16 cellular contexts compared by ENCODE assay signal in the genomic region with DNA sequence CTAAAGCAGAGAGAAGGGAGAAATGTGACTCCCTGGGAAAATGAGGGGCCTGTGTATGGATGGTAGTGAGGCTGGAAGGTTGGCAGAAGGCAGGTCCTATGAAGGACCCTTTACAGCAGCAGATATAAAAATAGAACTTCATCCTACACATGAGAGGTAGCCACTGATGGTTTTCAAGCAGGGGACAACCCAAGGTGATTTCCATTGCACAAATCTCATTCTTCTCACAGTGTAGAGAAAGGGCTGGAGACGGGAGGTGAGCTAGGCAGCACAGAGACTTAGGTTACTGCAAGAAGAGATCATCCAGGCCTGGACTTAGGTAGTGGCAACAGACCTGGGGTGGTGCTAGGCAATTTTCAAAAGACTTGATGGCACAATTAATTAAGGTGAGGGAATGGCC. TPM values are rescaled to one million over a fixed set of nuclear protein-coding genes. Genes with fewer than 3 reads are reported as not detected.
A peak's percentile ranks its signal among the peaks of the same experiment; 100 is the strongest.
DNase-seq lines count a peak whose midpoint lies in the region; ATAC-seq, FAIRE-seq and TF ChIP-seq lines count a peak whose summit lies in the region.
"Had no signal": no experiment of that assay in that cellular context is flagged by ENCODE, and none has a peak within 500 bp of the region (broad histone marks: within the 10 kb centered on the region; RNA-seq: fewer than 3 reads in every experiment).

No MANE protein-coding gene starts in this region.

- H3K9ac ChIP-seq in HepG2 (ENCODE audit: insufficient read depth, low read depth, low read length) (peak overlapping the region; percentile 55; the same call in 1 of the 2 replicates), IMR-90 (ENCODE audit: low read depth, low read length) (no peak overlapping the region)

- H3K36me3 ChIP-seq in HepG2 (replicated peaks in 1 of 2; ENCODE audit: control insufficient read depth in 1 of 2, insufficient read depth in 2 of 2, low read length in 2 of 2) (peaks cover 6 to 18% of the 10 kb centered on the region in 2 experiments), right lobe of liver (no peaks in the 10 kb centered on the region), IMR-90 (ENCODE audit: control insufficient read depth, insufficient read depth, low read length) (peaks cover 10% of the 10 kb centered on the region; the same call in 1 of the 2 replicates), thoracic aorta (no peaks in the 10 kb centered on the region)

- no peak overlapping the region for H3K27ac Mint-ChIP-seq in CD4-positive, alpha-beta T cell

- no peak overlapping the region for H3K4me3 Mint-ChIP-seq in CD4-positive, alpha-beta T cell

- H4K8ac ChIP-seq in IMR-90 (ENCODE audit: low read depth in 2 of 2, low read length in 2 of 2) = peak overlapping the region; percentile 69 to 88

- TF ChIP-seq RAD21 in HepG2 (CRISPR knock-in tag; IDR thresholded peaks at IDR 0.05) (no peak), IMR-90 (IDR thresholded peaks at IDR 0.05; ENCODE audit: low read length) (no peak)

- peaks cover 84% of the 10 kb centered on the region for H3K79me2 ChIP-seq in HepG2 (ENCODE audit: insufficient read depth, low read length)

- no peaks in the 10 kb centered on the region for H3K9me3 Mint-ChIP-seq in CD4-positive, alpha-beta T cell

- H3K79me1 ChIP-seq in IMR-90 (ENCODE audit: low read depth in 1 of 2, low read length in 2 of 2) = peaks cover 37 to 91% of the 10 kb centered on the region in 2 experiments; a peak in 3 of 4 replicates

- H2BK5ac ChIP-seq in IMR-90 (ENCODE audit: low read depth, low read length, poor library complexity, severe bottlenecking) = peak overlapping the region; percentile 97

- DNase-seq in HepG2 (ENCODE audit: low spot score) = no peak
- DNase-seq in right lobe of liver = no peak
- DNase-seq in IMR-90 = no peak
- no peak for DNase-seq in thoracic aorta (ENCODE audit: low spot score)
- no peak for DNase-seq in T-helper 1 cell
- DNase-seq in anterior cingulate cortex (lab: John Stamatoyannopoulos, UW) = no peak
- DNase-seq in CD4-positive, alpha-beta T cell = no peak
- DNase-seq: activated CD8-positive, alpha-beta memory T cell treated with anti-CD3 and anti-CD28 coated beads for 24 hours; amniotic stem cell; HCEC 1CT; Kasumi-1; SW 1271 had no signal

- peak overlapping the region; percentile 97 for H3K23ac ChIP-seq in IMR-90 (ENCODE audit: low read depth, low read length)

- H3K4ac ChIP-seq in IMR-90 (ENCODE audit: low read depth, low read length) = peak overlapping the region; percentile 98

- H4K20me1 ChIP-seq in HepG2 (ENCODE audit: insufficient read depth, low read length) (0 out of 2 replicates have a peak, but pooled peaks cover 5% of the 10 kb centered on the region), IMR-90 (ENCODE audit: insufficient read depth, low read length) (peaks cover 31% of the 10 kb centered on the region)

- peak overlapping the region; percentile 90 for H4K91ac ChIP-seq in IMR-90 (ENCODE audit: insufficient read depth, low read depth, low read length)

- peak overlapping the region; percentile 66; the same call in 2 of the 3 replicates for H2BK15ac ChIP-seq in IMR-90 (ENCODE audit: low read depth, low read length)

- dilution Hi-C loops in IMR-90 (cut with HindIII; ENCODE audit: low sequenced_read_pairs, unreplicated experiment) = no loop called here

- intact Hi-C loops in HepG2 (cut with micrococcal nuclease; ENCODE audit: unreplicated experiment) = no loop called here
- intact Hi-C loops in right lobe of liver (cut with DNase I) = no loop called here
- intact Hi-C loops in IMR-90 (cut with micrococcal nuclease) = no loop called here
- intact Hi-C loops in CD4-positive, alpha-beta T cell (cut with DNase I, micrococcal nuclease) = no loop called here

- in situ Hi-C loops in HepG2 (cut with HindIII; ENCODE audit: extremely low pct_ligation_motif_present, low pct_unique_long_range_greater_than_20kb) (no loop called here), IMR-90 (cut with MboI; ENCODE audit: low sequenced_read_pairs) (no loop called here)

- H3K56ac ChIP-seq in IMR-90 (ENCODE audit: extremely low read depth, insufficient read depth, low read length) = no peak overlapping the region; the same call in 1 of the 2 replicates

- H4K5ac ChIP-seq in IMR-90 (ENCODE audit: low read depth, low read length) = peak overlapping the region; percentile 54; the same call in 1 of the 2 replicates

- peak overlapping the region; percentile 97 for H2BK120ac ChIP-seq in IMR-90 (ENCODE audit: low read depth, low read length)

- peaks cover 62% of the 10 kb centered on the region for H3K9me1 ChIP-seq in IMR-90 (ENCODE audit: insufficient read depth, low read length)

- no peak for TF ChIP-seq POLR2A in HepG2 (IDR thresholded peaks at IDR 0.05; ENCODE audit: insufficient read depth in 1 of 2, low read depth in 2 of 2, low read length in 2 of 2)
- no peak for TF ChIP-seq POLR2A in right lobe of liver (IDR thresholded peaks at IDR 0.05)
- TF ChIP-seq POLR2A in IMR-90 (IDR thresholded peaks at IDR 0.05; ENCODE audit: low read depth, low read length) = no peak

- peak overlapping the region; percentile 71 for H2BK20ac ChIP-seq in IMR-90 (ENCODE audit: low read depth, low read length)

- POLR2A ChIA-PET in HepG2 (lab: Yijun Ruan, JAX) (interaction anchor here (1.2 to 4.6 kb wide), 7 partner anchors 22 to 126 kb away, joined by 4 to 30 read pairs (median 22); a partner anchor contains a TSS), IMR-90 (lab: Charles Lee; ENCODE audit: unreplicated experiment) (no interaction called here)
- POLR2A ChIA-PET in CD4-positive, alpha-beta T cell (lab: Charles Lee) = no interaction called here

- H3K27ac ChIP-seq in HepG2 (ENCODE audit: extremely low read length, insufficient read depth, low read length) (peak overlapping the region; percentile 77), right lobe of liver (no peak overlapping the region), IMR-90 (ENCODE audit: insufficient read depth, low read length) (peak overlapping the region; percentile 79; the same call in 1 of the 2 replicates), thoracic aorta (peak overlapping the region; percentile 14 to 75)
- no peak overlapping the region for H3K27ac ChIP-seq in CD4-positive, alpha-beta T cell (ENCODE audit: low read depth, low read length)
- H3K27ac ChIP-seq: epithelial cell of prostate had no signal

- H3K4me1 ChIP-seq in HepG2 (ENCODE audit: insufficient read depth, low read length) = peaks cover 100% of the 10 kb centered on the region
- peaks cover 0 to 77% (median 34%) of the 10 kb centered on the region in 4 donors for H3K4me1 ChIP-seq in right lobe of liver
- peaks cover 66% of the 10 kb centered on the region for H3K4me1 ChIP-seq in IMR-90 (ENCODE audit: control insufficient read depth, insufficient read depth, low read length)
- H3K4me1 ChIP-seq in thoracic aorta (ENCODE audit: control insufficient read depth in 1 of 2, low read depth in 2 of 2) = peaks cover 77 to 99% of the 10 kb centered on the region in 2 donors

- no peak for FAIRE-seq in HepG2 (lab: Jason Lieb, UNC)
- FAIRE-seq: A549 had no signal

- H3K4me2 ChIP-seq in HepG2 (ENCODE audit: low read depth, low read length) (peak overlapping the region; percentile 77; the same call in 1 of the 2 replicates), IMR-90 (ENCODE audit: low read depth, low read length) (no peak overlapping the region)

- peak overlapping the region; percentile 54; the same call in 1 of the 2 replicates for H3K18ac ChIP-seq in IMR-90 (ENCODE audit: low read depth, low read length)

- H3K27me3 ChIP-seq in HepG2 (ENCODE audit: control insufficient read depth in 1 of 2, insufficient read depth in 2 of 2, low read length in 2 of 2) (no peaks in the 10 kb centered on the region), right lobe of liver (no peaks in the 10 kb centered on the region), IMR-90 (ENCODE audit: control insufficient read depth, insufficient read depth, low read length) (no peaks in the 10 kb centered on the region), thoracic aorta (replicated peaks; ENCODE audit: insufficient read depth) (no peaks in the 10 kb centered on the region)
- no peaks in the 10 kb centered on the region for H3K27me3 ChIP-seq in CD4-positive, alpha-beta T cell (ENCODE audit: control insufficient read depth, insufficient read depth, low read length)

- no peaks in the 10 kb centered on the region for H3K27me3 Mint-ChIP-seq in CD4-positive, alpha-beta T cell

- H3K36me3 Mint-ChIP-seq in CD4-positive, alpha-beta T cell (ENCODE audit: low read depth) = peaks cover 4% of the 10 kb centered on the region

- peak overlapping the region; percentile 69 for H3K14ac ChIP-seq in IMR-90 (replicated peaks; ENCODE audit: low read depth, low read length)

- WGBS in HepG2 (ENCODE audit: low lambda C conversion rate) = 92% methylated on average over 1 of the region's 1 CpG
- 89% methylated on average over 1 of the region's 1 CpG for WGBS in right lobe of liver (ENCODE audit: insufficient coverage, low coverage, low lambda C conversion rate, missing lambda C conversion rate)
- no CpG with 5 or more reads among the region's 1 CpG for WGBS in IMR-90 (ENCODE audit: extremely low coverage in 2 of 2, insufficient read length in 1 of 2), 2 experiments

- H3K4me3 ChIP-seq in HepG2 (replicated peaks in 1 of 3; ENCODE audit: insufficient read depth in 1 of 3, low read depth in 2 of 3, low read length in 3 of 3) = no peak overlapping the region
- H3K4me3 ChIP-seq in right lobe of liver = no peak overlapping the region
- no peak overlapping the region for H3K4me3 ChIP-seq in IMR-90 (ENCODE audit: insufficient read depth, low read depth, low read length)
- H3K4me3 ChIP-seq in thoracic aorta = no peak overlapping the region
- H3K4me3 ChIP-seq: A549, skin epidermis had no signal

- TF ChIP-seq CTCF in HepG2 (CRISPR knock-in tag; IDR thresholded peaks at IDR 0.05) (no peak), right lobe of liver (IDR thresholded peaks at IDR 0.05) (no peak), IMR-90 (conservative IDR thresholded peaks at IDR 0.05; ENCODE audit: low read depth, low read length) (no peak), thoracic aorta (IDR thresholded peaks at IDR 0.05) (no peak)
- TF ChIP-seq CTCF in CD4-positive, alpha-beta T cell (IDR thresholded peaks at IDR 0.05) = no peak

- H3K9me3 ChIP-seq in HepG2 (ENCODE audit: low read length) (no peaks in the 10 kb centered on the region), right lobe of liver (no peaks in the 10 kb centered on the region), IMR-90 (ENCODE audit: control insufficient read depth, insufficient read depth, low read length) (no peaks in the 10 kb centered on the region), thoracic aorta (no peaks in the 10 kb centered on the region)
- H3K9me3 ChIP-seq in CD4-positive, alpha-beta T cell (ENCODE audit: control insufficient read depth, low read length) = no peaks in the 10 kb centered on the region
- H3K9me3 ChIP-seq: A549 had no signal

- H3K4me1 Mint-ChIP-seq in CD4-positive, alpha-beta T cell (ENCODE audit: low read depth) = peaks cover 18% of the 10 kb centered on the region

- CTCF ChIA-PET in HepG2 (lab: Yijun Ruan, JAX; ENCODE audit: low intra/inter-chr PET ratio, low total read pairs) (no interaction called here), IMR-90 (lab: Yijun Ruan, JAX) (no interaction called here)
- CTCF ChIA-PET in CD4-positive, alpha-beta T cell (lab: Charles Lee) = no interaction called here

- no peak for ATAC-seq in HepG2
- ATAC-seq in right lobe of liver = no peak
- peak; percentile 54 for ATAC-seq in HG02623 (IDR thresholded peaks at IDR 0.05; ENCODE audit: unreplicated experiment)
- ATAC-seq in IMR-90 (ENCODE audit: low read depth) = no peak
- ATAC-seq in thoracic aorta (ENCODE audit: insufficient number of reproducible peaks, low FRiP score, low read depth) = no peak
- no peak for ATAC-seq in CD4-positive, alpha-beta T cell (ENCODE audit: poor library complexity)
- ATAC-seq: A549 had no signal

- peak overlapping the region; percentile 69 for H2AK9ac ChIP-seq in IMR-90 (replicated peaks; ENCODE audit: low read depth, low read length, poor library complexity)

- H2AK5ac ChIP-seq in IMR-90 (ENCODE audit: low read depth, low read length) = peak overlapping the region; percentile 90

- no TSS peak for BruUV-seq in HepG2 (replicated peaks; lab: Mats Ljungman, UMichigan)
- no TSS peak for BruUV-seq in IMR-90 (replicated peaks; lab: Mats Ljungman, UMichigan)

- H2AFZ ChIP-seq in HepG2 (ENCODE audit: low read length) (no peak overlapping the region), IMR-90 (replicated peaks; ENCODE audit: low read length, poor library complexity) (no peak overlapping the region)

- TF ChIP-seq EP300 in HepG2 (IDR thresholded peaks at IDR 0.05; ENCODE audit: low read depth in 2 of 2, low read length in 2 of 2) (no peak), HepG2 (CRISPR knock-in tag; IDR thresholded peaks at IDR 0.05; ENCODE audit: borderline replicate concordance) (no peak)

RNA-seq across cellular contexts. Expression of a gene that starts 30.7 kb away (rescaled TPM):
- total RNA-seq in HepG2 (2016; rRNA removed; fragmentation: Illumina TruSeq; extraction: Trizol) (40.5 and 49.1 TPM in 2 replicates), right lobe of liver (10 to 100 TPM; 16.1 to 24.8 (median 17.8) TPM), IMR-90 (2012; rRNA removed) (77.2 and 81.1 TPM in 2 replicates), thoracic aorta (10 to 100 TPM; 40.0 to 41.8 TPM)
- 4.0 and 4.7 TPM in 2 replicates for total RNA-seq in HepG2 (2016; cell fraction: cytosol; rRNA removed; fragmentation: Illumina TruSeq; extraction: Trizol; ENCODE audit: low read depth)
- total RNA-seq in HepG2 (2016; cell fraction: insoluble cytoplasmic fraction; rRNA removed; fragmentation: Illumina TruSeq; extraction: Trizol) = 36.8 and 47.0 TPM in 2 replicates
- 24.9 and 25.7 TPM in 2 replicates for total RNA-seq in HepG2 (2016; cell fraction: membrane; rRNA removed; fragmentation: Illumina TruSeq; extraction: Trizol)
- total RNA-seq in HepG2 (2016; cell fraction: nucleus; rRNA removed; fragmentation: Illumina TruSeq; extraction: Trizol) = 50.0 and 60.1 TPM in 2 replicates
- polyA plus RNA-seq in HepG2 (2011; rRNA removed) (68.2 and 72.5 TPM in 2 replicates), IMR-90 (2012; rRNA removed) (94.2 and 95.7 TPM in 2 replicates)
- 51.1 and 62.3 TPM in 2 replicates for polyA plus RNA-seq in HepG2 (2011; cell fraction: cytosol; rRNA removed)
- polyA plus RNA-seq in HepG2 (2011; cell fraction: nucleus; rRNA removed) = 100.0 and 109 TPM in 2 replicates
- polyA plus RNA-seq in HepG2 (2012) = 42.0 and 55.5 TPM in 2 replicates
- polyA plus RNA-seq in HepG2 (2016; cell fraction: cytosol; fragmentation: Illumina TruSeq; extraction: Trizol; ENCODE audit: low read depth) = 2.3 and 2.5 TPM in 2 replicates
- polyA plus RNA-seq in HepG2 (2016; cell fraction: insoluble cytoplasmic fraction; fragmentation: Illumina TruSeq; extraction: Trizol; ENCODE audit: low read depth) = 27.8 and 31.3 TPM in 2 replicates
- 11.1 and 12.4 TPM in 2 replicates for polyA plus RNA-seq in HepG2 (2016; cell fraction: membrane; fragmentation: Illumina TruSeq; extraction: Trizol; ENCODE audit: low read depth)
- polyA plus RNA-seq in HepG2 (2016; cell fraction: nucleus; fragmentation: Illumina TruSeq; extraction: Trizol; ENCODE audit: insufficient read depth, low read depth) = 72.8 and 73.2 TPM in 2 replicates
- polyA minus RNA-seq in HepG2 (2011; rRNA and poly(A)+ RNA removed; ENCODE audit: low replicate concordance) = 21.3 and 119 TPM in 2 replicates
- 67.1 and 80.2 TPM in 2 replicates for polyA minus RNA-seq in HepG2 (2011; cell fraction: cytosol; rRNA and poly(A)+ RNA removed)
- 60.0 and 64.5 TPM in 2 replicates for polyA minus RNA-seq in HepG2 (2011; cell fraction: nucleus; rRNA and poly(A)+ RNA removed)
- 51.8 and 52.7 TPM in 2 replicates for polyA plus RNA-seq in IMR-90 (2012; cell fraction: cytosol; rRNA removed)
- 86.8 and 207 TPM in 2 replicates for polyA plus RNA-seq in IMR-90 (2012; cell fraction: nucleus; rRNA removed; ENCODE audit: low replicate concordance)
- 1 to 10 TPM; 7.1 to 7.6 TPM for total RNA-seq in CD4-positive, alpha-beta T cell

Comparison
In these comparisons a context has a peak if more than half of its experiments do, and no peak if none do; other contexts are left out.
1. H3K27ac ChIP-seq: peak in HepG2 (single experiment), IMR-90 (single experiment) and thoracic aorta (2 of 2); none in right lobe of liver (0 of 3) and CD4-positive, alpha-beta T cell (single experiment).